ENCODE assay signal across 37 cellular contexts in the genomic region with DNA sequence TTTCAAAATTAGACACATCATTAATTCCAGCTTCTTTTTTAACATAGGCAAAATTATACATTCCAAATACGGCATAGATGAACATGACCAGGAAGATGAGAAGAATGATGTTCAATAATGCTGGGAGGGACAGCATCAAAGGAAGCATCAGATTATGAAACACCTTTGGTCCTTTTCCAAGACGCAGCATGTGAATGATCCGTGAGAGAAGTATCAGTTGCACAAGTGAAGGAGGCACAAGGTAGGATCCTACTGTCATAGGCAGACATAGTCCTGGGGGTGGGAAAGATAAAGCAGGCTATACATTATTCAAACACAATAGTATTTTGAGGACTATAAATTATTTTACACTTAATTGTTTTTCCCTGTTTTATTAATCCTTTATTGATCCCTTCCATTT. TPM values are rescaled to one million over a fixed set of nuclear protein-coding genes. Genes with fewer than 3 reads are reported as not detected.
"Had no signal": no experiment of that assay in that cellular context is flagged by ENCODE, and none has a peak within 500 bp of the region (broad histone marks: within the 10 kb centered on the region; RNA-seq: fewer than 3 reads in every experiment).

No MANE protein-coding gene starts in this region.

- H3K4me1 ChIP-seq: adrenal gland, body of pancreas, breast epithelium had no signal

- FAIRE-seq: astrocyte, TTC549 had no signal

- H3K36me3 ChIP-seq: adrenal gland, brain microvascular endothelial cell, breast epithelium, cardiac muscle cell had no signal

- ATAC-seq: activated CD8-positive, alpha-beta T cell treated with anti-CD3 and anti-CD28 coated beads for 36 hours; activated naive CD4-positive, alpha-beta T cell treated with anti-CD3 and anti-CD28 coated beads, Interleukin-2, amount 50 U/mL, for 72 hours; activated T-cell treated with anti-CD3 and anti-CD28 coated beads, Interleukin-2, amount 50 U/mL, for 4 hours; activated T-cell treated with anti-CD3 and anti-CD28 coated beads, Interleukin-2, amount 50 U/mL, for 72 hours; activated T-helper 17 cell treated with anti-CD3 and anti-CD28 coated beads, Interleukin-2, amount 50 U/mL, for 72 hours; body of pancreas had no signal

- H3K9me3 ChIP-seq: adrenal gland, body of pancreas, breast epithelium had no signal

- H3K27me3 ChIP-seq: adrenal gland, body of pancreas, brain microvascular endothelial cell, breast epithelium, cardiac muscle cell had no signal

- DNase-seq: activated B cell treated with CpG ODN at 0.5 μM for 24 hours; activated CD4-positive, alpha-beta memory T cell treated with anti-CD3 and anti-CD28 coated beads for 36 hours; activated CD4-positive, alpha-beta T cell treated with anti-CD3 and anti-CD28 coated beads for 4 hours; activated CD4-positive, alpha-beta T cell treated with anti-CD3 and anti-CD28 coated beads, Interleukin-2, amount 10 ng/mL, durations not matched to agents 24 days and 14 days; activated CD4-positive, alpha-beta T cell treated with anti-CD3 and anti-CD28 coated beads, Interleukin-2, amount 50 U/mL, for 1 hour; activated CD4-positive, alpha-beta T cell treated with anti-CD3 and anti-CD28 coated beads, Interleukin-2, amount 50 U/mL, for 4 hours; activated CD4-positive, CD25-positive, alpha-beta regulatory T cell treated with anti-CD3 and anti-CD28 coated beads, Interleukin-2, amount 50 U/mL, for 72 hours; activated CD8-positive, alpha-beta memory T cell treated with anti-CD3 and anti-CD28 coated beads, Interleukin-2, amount 50 U/mL, for 4 hours; activated CD8-positive, alpha-beta T cell treated with anti-CD3 and anti-CD28 coated beads for 36 hours; activated effector memory CD4-positive, alpha-beta T cell treated with anti-CD3 and anti-CD28 coated beads, Interleukin-2, amount 50 U/mL, for 16 hours; activated gamma-delta T cell treated with Interleukin-2 at 50 U/mL for 16 hours; activated naive CD4-positive, alpha-beta T cell; activated naive CD4-positive, alpha-beta T cell treated with anti-CD3 and anti-CD28 coated beads for 36 hours; activated naive CD4-positive, alpha-beta T cell treated with anti-CD3 and anti-CD28 coated beads, Interleukin-2, amount 50 U/mL, for 16 hours; activated naive CD8-positive, alpha-beta T cell treated with anti-CD3 and anti-CD28 coated beads for 36 hours; activated T-cell treated with anti-CD3 and anti-CD28 coated beads for 4 hours; activated T-cell treated with anti-CD3 and anti-CD28 coated beads, Interleukin-2, amount 50 U/mL, for 1 hour; activated T-cell treated with anti-CD3 and anti-CD28 coated beads, Interleukin-2, amount 50 U/mL, for 4 hours; activated T-cell treated with anti-CD3 and anti-CD28 coated beads, Interleukin-2, amount 50 U/mL, for 72 hours; adrenal gland; amniotic stem cell; aorta; body of pancreas; brain microvascular endothelial cell; caudate nucleus; SW 1271; T-helper 1 cell; T-helper 2 cell; T-helper 9 cell had no signal

- H3K27ac ChIP-seq: adrenal gland, body of pancreas, brain microvascular endothelial cell, breast epithelium, cardiac muscle cell, VCaP had no signal

- H3K4me3 ChIP-seq: adrenal gland, body of pancreas, breast epithelium, cardiac muscle cell had no signal

RNA-seq across cellular contexts. Expression of a gene that starts 30.6 kb away (rescaled TPM):
- total RNA-seq: activated B cell treated with CpG ODN at 0.5 μM for 24 hours; activated CD4-positive, alpha-beta memory T cell treated with anti-CD3 and anti-CD28 coated beads for 36 hours; activated CD4-positive, alpha-beta T cell treated with anti-CD3 and anti-CD28 coated beads, Interleukin-2, amount 10 ng/mL, durations not matched to agents 24 days and 14 days; activated CD8-positive, alpha-beta memory T cell treated with anti-CD3 and anti-CD28 coated beads for 36 hours; activated CD8-positive, alpha-beta T cell treated with anti-CD3 and anti-CD28 coated beads for 36 hours; activated naive CD4-positive, alpha-beta T cell treated with anti-CD3 and anti-CD28 coated beads for 36 hours; activated naive CD8-positive, alpha-beta T cell treated with anti-CD3 and anti-CD28 coated beads for 36 hours; activated T-helper 17 cell treated with anti-CD3 and anti-CD28 coated beads, Interleukin-2, amount 50 U/mL, for 72 hours had no signal
